In genomic region chr19:16627194-16627927, GRCh38 we compare ENCODE assay signal across 8 cellular contexts. TPM values are rescaled to one million over a fixed set of nuclear protein-coding genes. Genes with fewer than 3 reads are reported as not detected.
DNase-seq lines count a peak whose midpoint lies in the region; ATAC-seq and TF ChIP-seq lines count a peak whose summit lies in the region.

No MANE protein-coding gene starts in this region.

- H3K27me3 ChIP-seq in RWPE2 (ENCODE audit: insufficient read depth, poor library complexity, severe bottlenecking), result no peaks in the 10 kb centered on the region
- no peaks in the 10 kb centered on the region for H3K27me3 ChIP-seq in upper lobe of right lung

- H3K4me1 Mint-ChIP-seq in central memory CD8-positive, alpha-beta T cell, result peaks cover 40% of the 10 kb centered on the region

- H3K36me3 ChIP-seq in RWPE2 (ENCODE audit: low read depth), result peaks cover 15% of the 10 kb centered on the region
- peaks cover 17% of the 10 kb centered on the region for H3K36me3 ChIP-seq in upper lobe of right lung

- peak; percentile 19 for DNase-seq in activated CD4-positive, alpha-beta T cell treated with anti-CD3 and anti-CD28 coated beads for 48 hours
- no peak for DNase-seq in activated CD4-positive, alpha-beta T cell treated with anti-CD3 and anti-CD28 coated beads for 1 hour
- DNase-seq in RWPE2 (ENCODE audit: low spot score), result no peak
- no peak for DNase-seq in central memory CD8-positive, alpha-beta T cell (ENCODE audit: low spot score in 2 of 2)
- DNase-seq in lung microvascular endothelial cell (ENCODE audit: low read depth in 2 of 2), result peak; percentile 22 to 23
- peak; percentile 71 for DNase-seq in upper lobe of right lung
- DNase-seq in SW480 (ENCODE audit: low spot score), result no peak
- no peak for DNase-seq in NCI-H2107 treated with DMSO at 0.1 percent for 48 hours (lab: John Stamatoyannopoulos, UW; ENCODE audit: unreplicated experiment)

- peak overlapping the region; percentile 46 for H3K27ac ChIP-seq in RWPE2 (ENCODE audit: poor library complexity, severe bottlenecking)
- H3K27ac ChIP-seq in upper lobe of right lung, result peak overlapping the region; percentile 90

- no peak for TF ChIP-seq CTCF in RWPE2 (IDR thresholded peaks at IDR 0.05; ENCODE audit: poor library complexity, severe bottlenecking)
- TF ChIP-seq CTCF in upper lobe of right lung (IDR thresholded peaks at IDR 0.05), result no peak

- H3K27me3 Mint-ChIP-seq in central memory CD8-positive, alpha-beta T cell, result no peaks in the 10 kb centered on the region

- ATAC-seq in RWPE2 (ENCODE audit: low read depth), result 0 out of 3 replicates have a peak, but pooled peaks have one; percentile 8
- ATAC-seq in central memory CD8-positive, alpha-beta T cell (replicated peaks; ENCODE audit: extremely low read depth, poor library complexity, severe bottlenecking), result no peak
- ATAC-seq in upper lobe of right lung, result no peak

- H3K4me3 ChIP-seq in RWPE2 (ENCODE audit: severe bottlenecking) (peak overlapping the region; percentile 73), upper lobe of right lung (peak overlapping the region; percentile 97)

- intact Hi-C loops in upper lobe of right lung (cut with DNase I), result loop anchor here (10.0 kb wide), 1 partner anchor 53 kb away; the partner anchor contains the start of gene SLC35E1

- no peaks in the 10 kb centered on the region for H3K9me3 Mint-ChIP-seq in central memory CD8-positive, alpha-beta T cell

- H3K36me3 Mint-ChIP-seq in central memory CD8-positive, alpha-beta T cell (ENCODE audit: insufficient read depth), result peaks cover 36% of the 10 kb centered on the region

- H3K9me3 ChIP-seq in RWPE2 (ENCODE audit: severe bottlenecking) (no peaks in the 10 kb centered on the region), upper lobe of right lung (no peaks in the 10 kb centered on the region)

- H3K4me3 Mint-ChIP-seq in central memory CD8-positive, alpha-beta T cell, result peak overlapping the region; percentile 94

- H3K27ac Mint-ChIP-seq in central memory CD8-positive, alpha-beta T cell (ENCODE audit: low read depth), result peak overlapping the region; percentile 88

- H3K4me1 ChIP-seq in RWPE2 (ENCODE audit: insufficient read depth, poor library complexity, severe bottlenecking) (no peaks in the 10 kb centered on the region), upper lobe of right lung (peaks cover 45% of the 10 kb centered on the region)

RNA-seq across cellular contexts. Expression of gene MED26, which starts 0.6 kb away (rescaled TPM):
- total RNA-seq in lung microvascular endothelial cell (2.2 and 3.8 TPM in 2 replicates), upper lobe of right lung (13.4 TPM)

RNA-seq across cellular contexts. Expression of gene SMIM7, which starts 32.6 kb away (rescaled TPM):
- 32.7 and 47.0 TPM in 2 replicates for total RNA-seq in lung microvascular endothelial cell
- 76.7 TPM for total RNA-seq in upper lobe of right lung

RNA-seq across cellular contexts. Expression of gene TMEM38A, which starts 33.6 kb away (rescaled TPM):
- total RNA-seq in lung microvascular endothelial cell, result 1.3 and 1.8 TPM in 2 replicates
- 5.1 TPM for total RNA-seq in upper lobe of right lung

RNA-seq across cellular contexts. Expression of gene SLC35E1, which starts 55.1 kb away (rescaled TPM):
- total RNA-seq in lung microvascular endothelial cell (14.4 and 24.8 TPM in 2 replicates), upper lobe of right lung (51.2 TPM)

Comparison
In these comparisons a context has a peak if more than half of its experiments do, and no peak if none do; other contexts are left out.
1. DNase-seq: peak in activated CD4-positive, alpha-beta T cell treated with anti-CD3 and anti-CD28 coated beads for 48 hours (single experiment), lung microvascular endothelial cell (2 of 2) and upper lobe of right lung (single experiment); none in activated CD4-positive, alpha-beta T cell treated with anti-CD3 and anti-CD28 coated beads for 1 hour (single experiment), RWPE2 (single experiment), central memory CD8-positive, alpha-beta T cell (0 of 2), SW480 (single experiment) and NCI-H2107 treated with DMSO at 0.1 percent for 48 hours (single experiment).